ENCODE assay signal across 19 cellular contexts in the genomic region with DNA sequence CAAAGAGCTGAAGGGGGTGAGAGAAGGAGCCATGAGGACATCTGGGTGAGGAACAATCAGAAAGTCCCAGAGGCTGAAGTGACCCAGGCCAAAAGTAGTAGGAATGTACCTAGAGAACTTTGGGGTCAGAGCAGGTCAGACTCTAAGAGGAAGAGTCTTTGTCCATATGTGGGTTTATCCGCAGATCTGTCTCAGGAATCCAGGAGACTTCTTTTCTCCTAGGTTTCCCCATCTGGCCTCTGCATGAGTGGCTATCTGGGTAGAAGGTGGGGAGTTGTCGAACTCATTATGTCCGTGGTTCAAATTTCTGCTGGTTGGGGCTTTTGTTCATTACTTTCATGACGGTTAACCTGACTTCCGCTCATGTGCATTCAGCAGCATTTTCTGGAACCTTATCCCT. TPM values are rescaled to one million over a fixed set of nuclear protein-coding genes. Genes with fewer than 3 reads are reported as not detected.
DNase-seq lines count a peak whose midpoint lies in the region; ATAC-seq and TF ChIP-seq lines count a peak whose summit lies in the region.
"Had no signal": no experiment of that assay in that cellular context is flagged by ENCODE, and none has a peak within 500 bp of the region (broad histone marks: within the 10 kb centered on the region; RNA-seq: fewer than 3 reads in every experiment).

No MANE protein-coding gene starts in this region.

- H2BK120ac ChIP-seq in trophoblast cell (ENCODE audit: insufficient read depth, low read length, poor library complexity): no peak overlapping the region

- peaks cover 9% of the 10 kb centered on the region for H3K79me1 ChIP-seq in trophoblast cell (ENCODE audit: low read length)

- no peak overlapping the region for H3K23ac ChIP-seq in trophoblast cell (ENCODE audit: low read length)

- H3K18ac ChIP-seq in trophoblast cell (ENCODE audit: low read length): no peak overlapping the region

- CTCF ChIA-PET in HCT116 (lab: Charles Lee): no interaction called here

- H3K9me3 ChIP-seq in HCT116 (ENCODE audit: control insufficient read depth in 1 of 2, insufficient read depth in 1 of 2, low read depth in 1 of 2, low read length in 2 of 2): no peaks in the 10 kb centered on the region
- no peaks in the 10 kb centered on the region for H3K9me3 ChIP-seq in iPS-18a (ENCODE audit: control insufficient read depth, low read depth, low read length)
- H3K9me3 ChIP-seq in trophoblast cell (ENCODE audit: insufficient read depth, low read depth, low read length): no peaks in the 10 kb centered on the region
- no peaks in the 10 kb centered on the region for H3K9me3 ChIP-seq in aorta (ENCODE audit: control insufficient read depth, low read length)
- H3K9me3 ChIP-seq: neutrophil, right atrium auricular region had no signal

- DNase-seq in HCT116 (ENCODE audit: low read depth, low spot score) (no peak), astrocyte of the cerebellum (ENCODE audit: low read depth) (no peak), trophoblast cell (peak; percentile 78 to 81), UCSD-AML1 (lab: John Stamatoyannopoulos, UW; ENCODE audit: unreplicated experiment) (no peak), aorta (no peak)
- DNase-seq: activated CD4-positive, alpha-beta T cell treated with anti-CD3 and anti-CD28 coated beads for 4 hours; activated CD8-positive, alpha-beta memory T cell treated with anti-CD3 and anti-CD28 coated beads, Interleukin-2, amount 50 U/mL, for 48 hours; anterior cingulate cortex; GDM1; Kasumi-1; NCI-H1417 treated with DMSO at 0.1 percent for 48 hours; NCI-H2227 treated with DMSO at 0.1 percent for 48 hours; SHP77 treated with DMSO at 0.1 percent for 48 hours; stimulated activated CD4-positive, alpha-beta T cell treated with anti-CD3 and anti-CD28 coated beads, Interleukin-1b, Interleukin-23, amount 100 ng/mL, for 48 hours had no signal

- no peaks in the 10 kb centered on the region for H3K9me2 ChIP-seq in HCT116 (ENCODE audit: insufficient read depth)

- no peak overlapping the region for H2BK5ac ChIP-seq in trophoblast cell (ENCODE audit: low read depth, low read length, poor library complexity)

- H3K4me1 ChIP-seq in HCT116 (ENCODE audit: control insufficient read depth in 1 of 2, insufficient read depth in 2 of 2, low read length in 2 of 2): peaks cover 21 to 38% of the 10 kb centered on the region in 2 experiments
- H3K4me1 ChIP-seq in iPS-18a (ENCODE audit: control insufficient read depth, low read depth, low read length): peaks cover 23% of the 10 kb centered on the region
- H3K4me1 ChIP-seq in trophoblast cell (ENCODE audit: control insufficient read depth in 1 of 2, insufficient read depth in 2 of 2, low read length in 2 of 2): peaks cover 23 to 34% of the 10 kb centered on the region in 2 experiments
- H3K4me1 ChIP-seq in aorta (ENCODE audit: control insufficient read depth in 1 of 2, insufficient read depth in 2 of 2, low read length in 2 of 2): no peaks in the 10 kb centered on the region

- peaks cover 4% of the 10 kb centered on the region; the same call in 1 of the 2 replicates for H3K27me3 ChIP-seq in HCT116 (ENCODE audit: insufficient read depth, low read length)
- peaks cover 24% of the 10 kb centered on the region for H3K27me3 ChIP-seq in iPS-18a (ENCODE audit: control insufficient read depth, insufficient read depth, low read length)
- H3K27me3 ChIP-seq in trophoblast cell (ENCODE audit: insufficient read depth, low read length): peaks cover 11% of the 10 kb centered on the region
- H3K27me3 ChIP-seq in aorta (ENCODE audit: control insufficient read depth in 1 of 2, insufficient read depth in 2 of 2, low read length in 1 of 2): no peaks in the 10 kb centered on the region

- no peaks in the 10 kb centered on the region for H4K20me1 ChIP-seq in HCT116 (ENCODE audit: insufficient read depth)

- no peak for ATAC-seq in HCT116
- no peak for ATAC-seq in GM18858 (IDR thresholded peaks at IDR 0.05; ENCODE audit: unreplicated experiment)
- ATAC-seq in GM19397 (IDR thresholded peaks at IDR 0.05; ENCODE audit: unreplicated experiment): no peak
- ATAC-seq in aorta (ENCODE audit: low FRiP score): no peak

- H4K12ac ChIP-seq in trophoblast cell (ENCODE audit: low read depth, low read length): no peak overlapping the region

- H3K79me2 ChIP-seq in HCT116 (ENCODE audit: insufficient read depth, low read length): no peaks in the 10 kb centered on the region
- no peaks in the 10 kb centered on the region for H3K79me2 ChIP-seq in trophoblast cell (ENCODE audit: control insufficient read depth, insufficient read depth, low read length, poor library complexity)

- in situ Hi-C loops in astrocyte of the cerebellum (cut with HindIII; ENCODE audit: low sequenced_read_pairs): no loop called here

- RAD21 ChIA-PET in HCT116 (lab: Charles Lee; ENCODE audit: low non-redundant PET in 1 of 2, low total read pairs in 2 of 2, uncharacterized antibody in 2 of 2, unreplicated experiment in 2 of 2): no interaction called here

- H3K9ac ChIP-seq in HCT116 (ENCODE audit: low read length): no peak overlapping the region
- no peak overlapping the region for H3K9ac ChIP-seq in iPS-18a (ENCODE audit: low read length)
- H3K9ac ChIP-seq in trophoblast cell (ENCODE audit: low read length): no peak overlapping the region

- peak overlapping the region in 1 of 2 experiments; percentile 40; a peak in 1 of 4 replicates for H3K4me3 ChIP-seq in HCT116 (replicated peaks in 1 of 2; ENCODE audit: low read depth in 1 of 2, low read length in 2 of 2)
- H3K4me3 ChIP-seq in astrocyte of the cerebellum (ENCODE audit: low read depth, low read length): peak overlapping the region; percentile 46
- H3K4me3 ChIP-seq in iPS-18a (ENCODE audit: low read length): peak overlapping the region; percentile 75
- no peak overlapping the region for H3K4me3 ChIP-seq in trophoblast cell (ENCODE audit: low read depth, low read length)
- H3K4me3 ChIP-seq in aorta (ENCODE audit: low read length in 2 of 2): no peak overlapping the region
- H3K4me3 ChIP-seq: right atrium auricular region had no signal

- POLR2A ChIA-PET in HCT116 (lab: Charles Lee): no interaction called here

- H3K36me3 ChIP-seq in HCT116 (ENCODE audit: control insufficient read depth in 1 of 2, insufficient read depth in 2 of 2, low read length in 2 of 2): no peaks in the 10 kb centered on the region
- peaks cover 24% of the 10 kb centered on the region for H3K36me3 ChIP-seq in iPS-18a (ENCODE audit: control insufficient read depth, low read depth, low read length)
- H3K36me3 ChIP-seq in trophoblast cell (ENCODE audit: control insufficient read depth in 1 of 2, insufficient read depth in 2 of 2, low read length in 2 of 2): peaks cover 0 to 4% of the 10 kb centered on the region in 2 experiments
- no peaks in the 10 kb centered on the region for H3K36me3 ChIP-seq in aorta (ENCODE audit: control insufficient read depth in 1 of 2, insufficient read depth in 2 of 2, low read length in 1 of 2)
- H3K36me3 ChIP-seq: neutrophil, right atrium auricular region had no signal

- H3K14ac ChIP-seq in trophoblast cell (ENCODE audit: low read length): no peak overlapping the region

- peak overlapping the region; percentile 17 for H2BK12ac ChIP-seq in trophoblast cell (ENCODE audit: low read length)

- intact Hi-C loops in HCT116 (cut with micrococcal nuclease): no loop called here
- intact Hi-C loops in aorta (cut with DNase I): loop anchor here in 1 of 2 donors (5.0 kb wide), 1 partner anchor 294 kb away; no protein-coding TSS in a partner anchor

- H3K4me2 ChIP-seq in HCT116 (ENCODE audit: low read length): peak overlapping the region; percentile 79
- H3K4me2 ChIP-seq in trophoblast cell (ENCODE audit: low read length): peak overlapping the region; percentile 69

- H2AFZ ChIP-seq in HCT116 (ENCODE audit: low read depth, low read length, poor library complexity, severe bottlenecking): peak overlapping the region; percentile 28
- H2AFZ ChIP-seq in trophoblast cell (ENCODE audit: insufficient read depth, low read length, poor library complexity): no peak overlapping the region

- no peak for TF ChIP-seq RAD21 in HCT116 (IDR thresholded peaks at IDR 0.05; ENCODE audit: low read depth)

- 0 out of 2 replicates have a peak overlapping the region, but pooled peaks have one; percentile 21 for H3K27ac ChIP-seq in HCT116 (ENCODE audit: low read depth, low read length)
- H3K27ac ChIP-seq in iPS-18a (ENCODE audit: low read length): no peak overlapping the region
- H3K27ac ChIP-seq in trophoblast cell (ENCODE audit: low read depth, low read length): no peak overlapping the region
- no peak overlapping the region for H3K27ac ChIP-seq in aorta (ENCODE audit: low read depth in 1 of 2, low read length in 2 of 2)
- H3K27ac ChIP-seq: neutrophil, right atrium auricular region had no signal

- no peak overlapping the region for H2AK5ac ChIP-seq in trophoblast cell (ENCODE audit: low read length)

- TF ChIP-seq CTCF in HCT116 (IDR thresholded peaks at IDR 0.05 in 2 of 3, conservative IDR thresholded peaks at IDR 0.05 in 1 of 3; ENCODE audit: borderline replicate concordance in 1 of 3, insufficient read depth in 1 of 3, low read depth in 2 of 3, low read length in 2 of 3) (no peak), astrocyte of the cerebellum (IDR thresholded peaks at IDR 0.05; ENCODE audit: low read depth, low read length, missing control alignments) (no peak)

- no peak overlapping the region for H3K4ac ChIP-seq in trophoblast cell (ENCODE audit: low read depth, low read length)

- no peak for TF ChIP-seq POLR2A in HCT116 (IDR thresholded peaks at IDR 0.05; ENCODE audit: borderline replicate concordance, extremely low read depth, insufficient read depth, insufficient read length)

- H4K91ac ChIP-seq in trophoblast cell (ENCODE audit: low read depth, low read length): no peak overlapping the region

- no TSS peak for BruUV-seq in HCT116 (replicated peaks; lab: Mats Ljungman, UMichigan)

- no CpG with 5 or more reads among the region's 5 CpGs for WGBS in trophoblast cell (ENCODE audit: extremely low coverage, insufficient coverage, insufficient read length)
- 96 to 97% methylated on average over 5 of the region's 5 CpGs for WGBS in aorta, 2 donors

- no peak overlapping the region for H4K8ac ChIP-seq in trophoblast cell (ENCODE audit: low read depth, low read length)

RNA-seq across cellular contexts. Expression of gene LIPG, which starts 1.8 kb away (rescaled TPM):
- total RNA-seq in HCT116 (2021; ENCODE audit: unreplicated experiment) (2.6 TPM), aorta (10 to 100 TPM in 1 of 2 donors, 1 to 10 TPM in 1; 9.1 to 23.7 TPM)
- 3.6 and 4.1 TPM in 2 replicates for polyA plus RNA-seq in HCT116 (2012)
- 23.9 and 24.8 TPM in 2 replicates for polyA plus RNA-seq in trophoblast cell (2013)
- under 1 TPM; 0.03 to 0.38 TPM for polyA plus RNA-seq in aorta

Comparison
In these comparisons a context has a peak if more than half of its experiments do, and no peak if none do; other contexts are left out.
1. DNase-seq: peak in trophoblast cell (2 of 2); none in HCT116 (single experiment), astrocyte of the cerebellum (single experiment), UCSD-AML1 (single experiment) and aorta (0 of 2).
2. H3K4me3 ChIP-seq: peak in astrocyte of the cerebellum (single experiment) and iPS-18a (single experiment); none in trophoblast cell (single experiment) and aorta (0 of 2).